ENCODE assay signal across 15 cellular contexts in the genomic region with DNA sequence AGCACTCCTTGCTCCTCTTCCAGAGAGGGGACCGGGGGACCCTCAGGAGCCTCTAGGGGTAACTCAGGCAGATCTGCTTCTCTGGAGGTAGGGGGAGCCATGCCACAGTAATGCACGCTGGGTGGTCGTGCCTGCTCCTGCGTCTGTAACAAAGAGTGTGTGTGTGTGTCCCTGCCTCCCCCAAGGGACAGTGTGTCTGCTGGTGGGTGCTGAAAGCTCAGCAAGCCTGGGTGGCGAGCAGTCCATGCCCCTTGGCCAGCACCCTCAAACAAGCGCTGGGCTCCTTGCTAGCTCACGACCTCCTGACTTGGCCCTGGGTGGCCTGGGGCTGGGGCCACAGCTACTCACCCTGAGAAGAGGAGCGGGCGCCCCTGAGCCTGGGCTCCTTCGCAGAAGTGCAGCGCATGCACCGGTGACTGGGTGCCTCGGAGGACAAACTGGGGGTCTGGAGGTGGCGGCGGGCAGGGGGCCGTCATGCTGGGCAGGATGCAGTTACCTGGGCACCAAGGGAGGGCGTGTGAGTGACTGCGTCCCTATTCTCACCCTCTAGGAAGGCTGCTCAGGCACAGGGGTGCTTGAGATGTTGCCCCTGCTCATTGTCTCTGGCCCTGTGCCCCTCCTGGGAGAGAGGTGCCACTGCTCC. TPM values are rescaled to one million over a fixed set of nuclear protein-coding genes. Genes with fewer than 3 reads are reported as not detected.
DNase-seq lines count a peak whose midpoint lies in the region; ATAC-seq and TF ChIP-seq lines count a peak whose summit lies in the region.
"Had no signal": no experiment of that assay in that cellular context is flagged by ENCODE, and none has a peak within 500 bp of the region (broad histone marks: within the 10 kb centered on the region; RNA-seq: fewer than 3 reads in every experiment).

No MANE protein-coding gene starts in this region.

- H3K4me3 Mint-ChIP-seq in activated naive CD8-positive, alpha-beta T cell treated with anti-CD3 and anti-CD28 coated beads, Interleukin-2, amount 10 ng/mL, durations not matched to agents 7 days and 5 days, result no peak overlapping the region
- no peak overlapping the region for H3K4me3 Mint-ChIP-seq in activated naive CD8-positive, alpha-beta T cell treated with anti-CD3 and anti-CD28 coated beads, Interleukin-2, amount 50 U/mL, for 24 hours
- H3K4me3 Mint-ChIP-seq: activated CD4-positive, alpha-beta memory T cell treated with anti-CD3 and anti-CD28 coated beads, Interleukin-2, amount 10 ng/mL, durations not matched to agents 7 days and 5 days; stimulated activated naive CD8-positive, alpha-beta T cell treated with anti-CD3 and anti-CD28 coated beads, Interleukin-15, amount 100 ng/mL, for 72 hours had no signal

- H3K9me3 ChIP-seq in testis, result no peaks in the 10 kb centered on the region
- H3K9me3 ChIP-seq: vagina had no signal

- H3K27ac Mint-ChIP-seq in activated naive CD8-positive, alpha-beta T cell treated with anti-CD3 and anti-CD28 coated beads, Interleukin-2, amount 10 ng/mL, durations not matched to agents 7 days and 5 days, result no peak overlapping the region
- no peak overlapping the region for H3K27ac Mint-ChIP-seq in activated naive CD8-positive, alpha-beta T cell treated with anti-CD3 and anti-CD28 coated beads, Interleukin-2, amount 50 U/mL, for 24 hours
- H3K27ac Mint-ChIP-seq: activated CD4-positive, alpha-beta memory T cell treated with anti-CD3 and anti-CD28 coated beads, Interleukin-2, amount 10 ng/mL, durations not matched to agents 7 days and 5 days had no signal

- no peak for ATAC-seq in activated naive CD8-positive, alpha-beta T cell treated with anti-CD3 and anti-CD28 coated beads, Interleukin-2, amount 10 ng/mL, durations not matched to agents 7 days and 5 days (ENCODE audit: low read depth)
- ATAC-seq in activated naive CD8-positive, alpha-beta T cell treated with anti-CD3 and anti-CD28 coated beads, Interleukin-2, amount 50 U/mL, for 24 hours, result no peak
- ATAC-seq in GM19467 (IDR thresholded peaks at IDR 0.05; ENCODE audit: unreplicated experiment) (no peak), HG02973 (IDR thresholded peaks at IDR 0.05; ENCODE audit: unreplicated experiment) (no peak), GM18498 (IDR thresholded peaks at IDR 0.05; ENCODE audit: unreplicated experiment) (no peak)
- ATAC-seq: left colon; stimulated activated naive CD8-positive, alpha-beta T cell treated with anti-CD3 and anti-CD28 coated beads, Interleukin-15, amount 100 ng/mL, for 72 hours had no signal

- 95 to 97% methylated on average over 3 to 18 of the region's 18 CpGs for WGBS in testis, 2 donors

- H3K27ac ChIP-seq in testis, result no peak overlapping the region
- H3K27ac ChIP-seq: vagina had no signal

- peaks cover 5% of the 10 kb centered on the region for H3K4me1 Mint-ChIP-seq in activated naive CD8-positive, alpha-beta T cell treated with anti-CD3 and anti-CD28 coated beads, Interleukin-2, amount 10 ng/mL, durations not matched to agents 7 days and 5 days
- no peaks in the 10 kb centered on the region for H3K4me1 Mint-ChIP-seq in activated naive CD8-positive, alpha-beta T cell treated with anti-CD3 and anti-CD28 coated beads, Interleukin-2, amount 50 U/mL, for 24 hours
- H3K4me1 Mint-ChIP-seq: activated CD4-positive, alpha-beta memory T cell treated with anti-CD3 and anti-CD28 coated beads, Interleukin-2, amount 10 ng/mL, durations not matched to agents 7 days and 5 days had no signal

- H3K36me3 ChIP-seq in testis (ENCODE audit: low read depth, missing control alignments), result no peaks in the 10 kb centered on the region
- H3K36me3 ChIP-seq: vagina had no signal

- no peak for TF ChIP-seq POLR2A in testis (IDR thresholded peaks at IDR 0.05)

- H3K4me1 ChIP-seq in testis, result no peaks in the 10 kb centered on the region
- H3K4me1 ChIP-seq: vagina had no signal

- H3K27me3 ChIP-seq in testis, result no peaks in the 10 kb centered on the region
- H3K27me3 ChIP-seq: vagina had no signal

- TF ChIP-seq CTCF in testis (IDR thresholded peaks at IDR 0.05), result no peak

- POLR2A ChIA-PET in activated naive CD8-positive, alpha-beta T cell treated with anti-CD3 and anti-CD28 coated beads, Interleukin-2, amount 10 ng/mL, durations not matched to agents 7 days and 5 days (lab: Charles Lee), result no interaction called here

- intact Hi-C loops in testis (cut with DNase I; ENCODE audit: low total_unique reads), result no loop called here

- peak; percentile 20 for DNase-seq in activated naive CD8-positive, alpha-beta T cell treated with anti-CD3 and anti-CD28 coated beads, Interleukin-2, amount 10 ng/mL, durations not matched to agents 7 days and 5 days
- DNase-seq in activated naive CD8-positive, alpha-beta T cell treated with anti-CD3 and anti-CD28 coated beads, Interleukin-2, amount 50 U/mL, for 24 hours, result no peak
- peak; percentile 40 for DNase-seq in activated CD8-positive, alpha-beta memory T cell treated with anti-CD3 and anti-CD28 coated beads, Interleukin-2, amount 50 U/mL, for 48 hours
- peak; percentile 56 for DNase-seq in islet precursor cell
- peak; percentile 11 for DNase-seq in testis
- DNase-seq: activated CD4-positive, alpha-beta memory T cell treated with anti-CD3 and anti-CD28 coated beads, Interleukin-2, amount 10 ng/mL, durations not matched to agents 7 days and 5 days; hippocampal formation; left colon; NCI-H1105; stimulated activated CD4-positive, alpha-beta T cell treated with anti-CD3 and anti-CD28 coated beads, Interleukin-12 subunit alpha, Interleukin-12 subunit beta, amount 100 ng/mL, for 4 hours had no signal

- H3K9me3 Mint-ChIP-seq in activated naive CD8-positive, alpha-beta T cell treated with anti-CD3 and anti-CD28 coated beads, Interleukin-2, amount 10 ng/mL, durations not matched to agents 7 days and 5 days, result no peaks in the 10 kb centered on the region
- H3K9me3 Mint-ChIP-seq in activated naive CD8-positive, alpha-beta T cell treated with anti-CD3 and anti-CD28 coated beads, Interleukin-2, amount 50 U/mL, for 24 hours, result no peaks in the 10 kb centered on the region
- H3K9me3 Mint-ChIP-seq: activated CD4-positive, alpha-beta memory T cell treated with anti-CD3 and anti-CD28 coated beads, Interleukin-2, amount 10 ng/mL, durations not matched to agents 7 days and 5 days; stimulated activated naive CD8-positive, alpha-beta T cell treated with anti-CD3 and anti-CD28 coated beads, Interleukin-15, amount 100 ng/mL, for 72 hours had no signal

- no peaks in the 10 kb centered on the region for H3K27me3 Mint-ChIP-seq in activated naive CD8-positive, alpha-beta T cell treated with anti-CD3 and anti-CD28 coated beads, Interleukin-2, amount 10 ng/mL, durations not matched to agents 7 days and 5 days
- H3K27me3 Mint-ChIP-seq in activated naive CD8-positive, alpha-beta T cell treated with anti-CD3 and anti-CD28 coated beads, Interleukin-2, amount 50 U/mL, for 24 hours, result no peaks in the 10 kb centered on the region
- H3K27me3 Mint-ChIP-seq: activated CD4-positive, alpha-beta memory T cell treated with anti-CD3 and anti-CD28 coated beads, Interleukin-2, amount 10 ng/mL, durations not matched to agents 7 days and 5 days; stimulated activated naive CD8-positive, alpha-beta T cell treated with anti-CD3 and anti-CD28 coated beads, Interleukin-15, amount 100 ng/mL, for 72 hours had no signal

- H3K4me3 ChIP-seq in testis, result no peak overlapping the region
- H3K4me3 ChIP-seq: vagina had no signal

- no peaks in the 10 kb centered on the region for H3K36me3 Mint-ChIP-seq in activated naive CD8-positive, alpha-beta T cell treated with anti-CD3 and anti-CD28 coated beads, Interleukin-2, amount 10 ng/mL, durations not matched to agents 7 days and 5 days
- no peaks in the 10 kb centered on the region for H3K36me3 Mint-ChIP-seq in activated naive CD8-positive, alpha-beta T cell treated with anti-CD3 and anti-CD28 coated beads, Interleukin-2, amount 50 U/mL, for 24 hours (ENCODE audit: low read depth)

RNA-seq across cellular contexts. Expression of a gene that starts 33.7 kb away (rescaled TPM):
- total RNA-seq in activated naive CD8-positive, alpha-beta T cell treated with anti-CD3 and anti-CD28 coated beads, Interleukin-2, amount 10 ng/mL, durations not matched to agents 7 days and 5 days, result 10 to 100 TPM; 11.9 to 12.7 TPM
- 1 to 10 TPM; 5.5 to 6.9 TPM for total RNA-seq in testis
- polyA plus RNA-seq in testis (ENCODE audit: insufficient read depth, low read depth, low replicate concordance), result 6.0 TPM

RNA-seq across cellular contexts. Expression of a gene that starts 33.7 kb away (rescaled TPM):
- total RNA-seq in activated naive CD8-positive, alpha-beta T cell treated with anti-CD3 and anti-CD28 coated beads, Interleukin-2, amount 10 ng/mL, durations not matched to agents 7 days and 5 days, result 10 to 100 TPM; 18.4 to 18.9 TPM
- 10 to 100 TPM; 11.0 to 14.7 TPM for total RNA-seq in testis
- polyA plus RNA-seq in testis (ENCODE audit: insufficient read depth, low read depth, low replicate concordance), result 10.9 TPM
